ENCODE assay signal across 42 cellular contexts in the genomic region with DNA sequence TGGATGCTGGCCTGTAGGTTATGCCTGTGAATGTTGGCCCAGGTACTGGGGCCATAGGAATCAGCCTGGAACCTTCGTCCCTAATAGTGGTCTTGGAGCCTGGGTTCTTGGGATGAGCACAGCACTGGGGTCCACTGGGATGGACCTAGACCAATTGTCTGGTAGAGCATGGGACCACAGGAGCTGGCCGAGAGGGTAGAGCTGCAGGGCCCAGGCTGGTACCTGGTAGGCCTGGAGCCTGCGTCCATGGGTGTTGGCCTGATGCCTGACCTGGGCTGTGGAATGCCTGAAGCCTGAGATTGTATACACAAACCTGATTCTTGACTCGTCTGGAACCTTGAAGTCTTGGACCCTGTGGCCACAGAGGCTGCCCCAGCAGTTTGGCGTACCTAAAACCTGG. TPM values are rescaled to one million over a fixed set of nuclear protein-coding genes. Genes with fewer than 3 reads are reported as not detected.
"Had no signal": no experiment of that assay in that cellular context is flagged by ENCODE, and none has a peak within 500 bp of the region (broad histone marks: within the 10 kb centered on the region; RNA-seq: fewer than 3 reads in every experiment).

No MANE protein-coding gene starts in this region.

- H3K36me3 Mint-ChIP-seq: activated naive CD4-positive, alpha-beta T cell treated with anti-CD3 and anti-CD28 coated beads, Interleukin-2, amount 10 ng/mL, durations not matched to agents 7 days and 5 days; activated naive CD4-positive, alpha-beta T cell treated with anti-CD3 and anti-CD28 coated beads, Interleukin-2, amount 50 U/mL, for 24 hours; activated naive CD8-positive, alpha-beta T cell; activated naive CD8-positive, alpha-beta T cell treated with anti-CD3 and anti-CD28 coated beads for 36 hours; activated naive CD8-positive, alpha-beta T cell treated with anti-CD3 and anti-CD28 coated beads, Interleukin-2, amount 10 ng/mL, durations not matched to agents 7 days and 5 days; brain had no signal

- H3K4me1 Mint-ChIP-seq: activated naive CD4-positive, alpha-beta T cell treated with anti-CD3 and anti-CD28 coated beads, Interleukin-2, amount 10 ng/mL, durations not matched to agents 7 days and 5 days; activated naive CD4-positive, alpha-beta T cell treated with anti-CD3 and anti-CD28 coated beads, Interleukin-2, amount 50 U/mL, for 24 hours; activated naive CD8-positive, alpha-beta T cell treated with anti-CD3 and anti-CD28 coated beads for 36 hours; activated naive CD8-positive, alpha-beta T cell treated with anti-CD3 and anti-CD28 coated beads, Interleukin-2, amount 10 ng/mL, durations not matched to agents 7 days and 5 days; activated naive CD8-positive, alpha-beta T cell treated with anti-CD3 and anti-CD28 coated beads, Interleukin-2, amount 50 U/mL, for 24 hours; activated T-helper 17 cell treated with anti-CD3 and anti-CD28 coated beads, Interleukin-2, amount 50 U/mL, for 72 hours; brain; central memory CD8-positive, alpha-beta T cell had no signal

- H3K4me3 ChIP-seq: adrenal gland, ascending aorta, body of pancreas, breast epithelium, cardiac muscle cell had no signal

- H3K27ac ChIP-seq: adrenal gland, ascending aorta, body of pancreas, brain microvascular endothelial cell, breast epithelium, cardiac muscle cell had no signal

- H3K9me3 ChIP-seq: adrenal gland, ascending aorta, body of pancreas, breast epithelium had no signal

- H3K27me3 ChIP-seq: adrenal gland, ascending aorta, body of pancreas, brain microvascular endothelial cell, cardiac muscle cell had no signal

- H3K36me3 ChIP-seq: adrenal gland, ascending aorta, brain microvascular endothelial cell, breast epithelium, cardiac muscle cell had no signal

- ATAC-seq: activated naive CD4-positive, alpha-beta T cell treated with anti-CD3 and anti-CD28 coated beads, Interleukin-2, amount 50 U/mL, for 72 hours; activated naive CD8-positive, alpha-beta T cell treated with anti-CD3 and anti-CD28 coated beads, Interleukin-2, amount 50 U/mL, for 24 hours; activated T-cell treated with anti-CD3 and anti-CD28 coated beads, Interleukin-2, amount 50 U/mL, for 72 hours; activated T-helper 17 cell treated with anti-CD3 and anti-CD28 coated beads, Interleukin-2, amount 50 U/mL, for 72 hours; body of pancreas had no signal

- H3K9me3 Mint-ChIP-seq: activated naive CD4-positive, alpha-beta T cell treated with anti-CD3 and anti-CD28 coated beads, Interleukin-2, amount 10 ng/mL, durations not matched to agents 7 days and 5 days; activated naive CD8-positive, alpha-beta T cell treated with anti-CD3 and anti-CD28 coated beads, Interleukin-2, amount 10 ng/mL, durations not matched to agents 7 days and 5 days; activated naive CD8-positive, alpha-beta T cell treated with anti-CD3 and anti-CD28 coated beads, Interleukin-2, amount 50 U/mL, for 24 hours; activated T-cell treated with anti-CD3 and anti-CD28 coated beads, Interleukin-2, amount 50 U/mL, for 24 hours; activated T-helper 1 cell treated with anti-CD3 and anti-CD28 coated beads, Interleukin-12 subunit alpha, Interleukin-12 subunit beta, Interleukin-2, Interleukin-4 antibody, amounts not matched to agents 30 ng/mL and 10 ng/mL and 1 ng/mL, durations not matched to agents 14 hours and 24 hours and 36 hours had no signal

- H3K4me3 Mint-ChIP-seq: activated naive CD4-positive, alpha-beta T cell treated with anti-CD3 and anti-CD28 coated beads for 36 hours; activated naive CD4-positive, alpha-beta T cell treated with anti-CD3 and anti-CD28 coated beads, Interleukin-2, amount 10 ng/mL, durations not matched to agents 7 days and 5 days; activated naive CD4-positive, alpha-beta T cell treated with anti-CD3 and anti-CD28 coated beads, Interleukin-2, amount 50 U/mL, for 24 hours; activated naive CD8-positive, alpha-beta T cell; activated naive CD8-positive, alpha-beta T cell treated with anti-CD3 and anti-CD28 coated beads for 36 hours; activated naive CD8-positive, alpha-beta T cell treated with anti-CD3 and anti-CD28 coated beads, Interleukin-2, amount 10 ng/mL, durations not matched to agents 7 days and 5 days; activated naive CD8-positive, alpha-beta T cell treated with anti-CD3 and anti-CD28 coated beads, Interleukin-2, amount 50 U/mL, for 24 hours; activated T-cell treated with anti-CD3 and anti-CD28 coated beads, Interleukin-2, amount 50 U/mL, for 24 hours; activated T-cell treated with anti-CD3 and anti-CD28 coated beads, Interleukin-2, amount 50 U/mL, for 72 hours; activated T-helper 1 cell treated with anti-CD3 and anti-CD28 coated beads, Interleukin-12 subunit alpha, Interleukin-12 subunit beta, Interleukin-2, Interleukin-4 antibody, amounts not matched to agents 30 ng/mL and 10 ng/mL and 1 ng/mL, durations not matched to agents 14 hours and 24 hours and 36 hours; activated T-helper 17 cell treated with anti-CD3 and anti-CD28 coated beads, Interleukin-2, amount 50 U/mL, for 72 hours; brain; central memory CD8-positive, alpha-beta T cell had no signal

- H3K4me1 ChIP-seq: adrenal gland, ascending aorta, body of pancreas, breast epithelium had no signal

- H3K27me3 Mint-ChIP-seq: activated naive CD4-positive, alpha-beta T cell treated with anti-CD3 and anti-CD28 coated beads, Interleukin-2, amount 10 ng/mL, durations not matched to agents 7 days and 5 days; activated naive CD4-positive, alpha-beta T cell treated with anti-CD3 and anti-CD28 coated beads, Interleukin-2, amount 50 U/mL, for 24 hours; activated naive CD8-positive, alpha-beta T cell; activated naive CD8-positive, alpha-beta T cell treated with anti-CD3 and anti-CD28 coated beads for 36 hours; activated naive CD8-positive, alpha-beta T cell treated with anti-CD3 and anti-CD28 coated beads, Interleukin-2, amount 10 ng/mL, durations not matched to agents 7 days and 5 days; activated naive CD8-positive, alpha-beta T cell treated with anti-CD3 and anti-CD28 coated beads, Interleukin-2, amount 50 U/mL, for 24 hours; activated T-helper 17 cell treated with anti-CD3 and anti-CD28 coated beads, Interleukin-2, amount 50 U/mL, for 72 hours; central memory CD8-positive, alpha-beta T cell had no signal

- DNase-seq: activated effector memory CD4-positive, alpha-beta T cell treated with anti-CD3 and anti-CD28 coated beads, Interleukin-2, amount 50 U/mL, for 16 hours; activated effector memory CD4-positive, alpha-beta T cell treated with Interleukin-2 at 50 U/mL for 16 hours; activated gamma-delta T cell; activated gamma-delta T cell treated with Interleukin-2 at 50 U/mL for 16 hours; activated naive CD4-positive, alpha-beta T cell; activated naive CD4-positive, alpha-beta T cell treated with anti-CD3 and anti-CD28 coated beads for 36 hours; activated naive CD4-positive, alpha-beta T cell treated with anti-CD3 and anti-CD28 coated beads, Interleukin-2, amount 10 ng/mL, durations not matched to agents 7 days and 5 days; activated naive CD4-positive, alpha-beta T cell treated with anti-CD3 and anti-CD28 coated beads, Interleukin-2, amount 50 U/mL, for 16 hours; activated naive CD4-positive, alpha-beta T cell treated with Interleukin-2 at 50 U/mL for 16 hours; activated naive CD8-positive, alpha-beta T cell treated with anti-CD3 and anti-CD28 coated beads for 36 hours; activated naive CD8-positive, alpha-beta T cell treated with anti-CD3 and anti-CD28 coated beads, Interleukin-2, amount 10 ng/mL, durations not matched to agents 7 days and 5 days; activated naive CD8-positive, alpha-beta T cell treated with anti-CD3 and anti-CD28 coated beads, Interleukin-2, amount 50 U/mL, for 24 hours; activated T-cell treated with anti-CD3 and anti-CD28 coated beads, Interleukin-2, amount 50 U/mL, for 1 hour; activated T-cell treated with anti-CD3 and anti-CD28 coated beads, Interleukin-2, amount 50 U/mL, for 24 hours; activated T-cell treated with anti-CD3 and anti-CD28 coated beads, Interleukin-2, amount 50 U/mL, for 48 hours; activated T-cell treated with anti-CD3 and anti-CD28 coated beads, Interleukin-2, amount 50 U/mL, for 72 hours; adrenal gland; amniotic stem cell; amygdala; anterior cingulate cortex; body of pancreas; brain microvascular endothelial cell; caudate nucleus; central memory CD4-positive, alpha-beta T cell; cerebellar nuclear complex had no signal

RNA-seq across cellular contexts. Expression of a gene that starts 48.9 kb away (rescaled TPM):
- total RNA-seq: activated naive CD4-positive, alpha-beta T cell treated with anti-CD3 and anti-CD28 coated beads for 36 hours; activated naive CD4-positive, alpha-beta T cell treated with anti-CD3 and anti-CD28 coated beads, Interleukin-2, amount 50 U/mL, for 72 hours; activated naive CD8-positive, alpha-beta T cell treated with anti-CD3 and anti-CD28 coated beads for 36 hours; activated naive CD8-positive, alpha-beta T cell treated with anti-CD3 and anti-CD28 coated beads, Interleukin-2, amount 10 ng/mL, durations not matched to agents 7 days and 5 days; activated T-cell treated with anti-CD3 and anti-CD28 coated beads, Interleukin-2, amount 50 U/mL, for 72 hours; activated T-helper 1 cell treated with anti-CD3 and anti-CD28 coated beads, Interleukin-12 subunit alpha, Interleukin-12 subunit beta, Interleukin-2, Interleukin-4 antibody, amounts not matched to agents 30 ng/mL and 10 ng/mL and 1 ng/mL, durations not matched to agents 14 hours and 24 hours and 36 hours; activated T-helper 17 cell treated with anti-CD3 and anti-CD28 coated beads, Interleukin-2, amount 50 U/mL, for 72 hours; activated T-helper 2 cell treated with anti-CD3 and anti-CD28 coated beads, Interferon-gamma antibody, Interleukin-2, Interleukin-4, amounts not matched to agents 10 μg/mL and 5 μg/mL and 100 μg/mL, durations not matched to agents 14 hours and 24 hours and 36 hours; adrenal gland; ascending aorta; astrocyte; body of pancreas; breast epithelium; bronchial epithelial cell; cardiac muscle cell; cardiac septum; cerebellum; chondrocyte had no signal
- polyA plus RNA-seq: adipose tissue, adrenal gland, cardiac muscle cell had no signal
